Comparison of ENCODE assay signal across 21 cellular contexts in the genomic region with DNA sequence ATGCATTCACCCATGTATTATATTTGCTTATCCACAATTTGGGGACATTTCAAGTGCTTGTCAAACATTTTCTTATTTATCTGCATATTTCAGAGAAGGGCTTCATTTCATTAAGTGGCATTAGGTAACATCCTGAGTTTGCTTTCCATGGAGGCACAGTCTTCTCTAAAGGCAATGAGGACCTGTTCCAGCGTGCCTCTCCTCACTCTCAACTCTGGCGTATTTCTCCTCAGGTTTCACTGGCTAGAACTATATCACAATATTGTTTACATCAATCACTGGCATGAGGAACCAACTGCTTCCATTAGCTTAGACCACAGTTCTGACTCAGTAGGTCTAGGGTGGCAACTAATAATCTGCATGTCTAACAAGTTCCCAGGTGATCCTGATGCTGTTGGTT.
DNase-seq lines count a peak whose midpoint lies in the region; ATAC-seq and TF ChIP-seq lines count a peak whose summit lies in the region.
"Had no signal": no experiment of that assay in that cellular context is flagged by ENCODE, and none has a peak within 500 bp of the region (broad histone marks: within the 10 kb centered on the region; RNA-seq: fewer than 3 reads in every experiment).

No MANE protein-coding gene starts in this region.

- H3K36me3 ChIP-seq in IMR-90 (ENCODE audit: control insufficient read depth, insufficient read depth, low read length), result no peaks in the 10 kb centered on the region
- H3K36me3 ChIP-seq in OCI-LY7 (ENCODE audit: insufficient read depth, low read length), result peaks cover 6% of the 10 kb centered on the region; the same call in 1 of the 2 replicates
- H3K36me3 ChIP-seq in left lung, result no peaks in the 10 kb centered on the region
- H3K36me3 ChIP-seq: gastrocnemius medialis, ovary, right atrium auricular region, SJCRH30, WERI-Rb-1 had no signal

- intact Hi-C loops in IMR-90 (cut with micrococcal nuclease) (no loop called here), OCI-LY7 (cut with micrococcal nuclease; ENCODE audit: unreplicated experiment) (no loop called here), left lung (cut with DNase I) (no loop called here)

- peaks cover 18 to 40% of the 10 kb centered on the region in 2 experiments for H3K79me1 ChIP-seq in IMR-90 (ENCODE audit: low read depth in 1 of 2, low read length in 2 of 2)

- H4K20me1 ChIP-seq in IMR-90 (ENCODE audit: insufficient read depth, low read length) (peaks cover 8% of the 10 kb centered on the region; the same call in 1 of the 2 replicates), OCI-LY7 (ENCODE audit: insufficient read depth, low read length) (no peaks in the 10 kb centered on the region)

- peaks cover 8% of the 10 kb centered on the region; the same call in 1 of the 2 replicates for H3K4me1 ChIP-seq in IMR-90 (ENCODE audit: control insufficient read depth, insufficient read depth, low read length)
- peaks cover 47% of the 10 kb centered on the region for H3K4me1 ChIP-seq in OCI-LY7 (ENCODE audit: insufficient read depth, low read length, poor library complexity, severe bottlenecking)
- peaks cover 3 to 5% of the 10 kb centered on the region in 2 donors for H3K4me1 ChIP-seq in left lung

- H3K27me3 ChIP-seq in IMR-90 (ENCODE audit: control insufficient read depth, insufficient read depth, low read length) (no peaks in the 10 kb centered on the region), left lung (no peaks in the 10 kb centered on the region)
- H3K27me3 ChIP-seq: dorsolateral prefrontal cortex, gastrocnemius medialis, ovary, right atrium auricular region, SJCRH30 had no signal

- peak overlapping the region; percentile 47 for H2BK5ac ChIP-seq in IMR-90 (ENCODE audit: low read depth, low read length, poor library complexity, severe bottlenecking)

- H3K23ac ChIP-seq in IMR-90 (ENCODE audit: low read depth, low read length), result peak overlapping the region; percentile 35; the same call in 1 of the 2 replicates

- dilution Hi-C loops in IMR-90 (cut with HindIII; ENCODE audit: low sequenced_read_pairs, unreplicated experiment), result no loop called here

- peak overlapping the region; percentile 56; the same call in 1 of the 2 replicates for H2BK120ac ChIP-seq in IMR-90 (ENCODE audit: low read depth, low read length)

- TF ChIP-seq CTCF in IMR-90 (conservative IDR thresholded peaks at IDR 0.05; ENCODE audit: low read depth, low read length) (no peak), OCI-LY7 (conservative IDR thresholded peaks at IDR 0.05; ENCODE audit: low read length) (no peak), left lung (IDR thresholded peaks at IDR 0.05) (no peak)

- peak overlapping the region; percentile 56; the same call in 1 of the 2 replicates for H2BK20ac ChIP-seq in IMR-90 (ENCODE audit: low read depth, low read length)

- ATAC-seq in IMR-90 (ENCODE audit: low read depth) (no peak), left lung (peak; percentile 71), HG03571 (IDR thresholded peaks at IDR 0.05; ENCODE audit: unreplicated experiment) (no peak)
- ATAC-seq: gastrocnemius medialis had no signal

- WGBS in IMR-90 (ENCODE audit: extremely low coverage in 2 of 2, insufficient read length in 1 of 2), 2 experiments, result no CpG with 5 or more reads among the region's 2 CpGs

- H3K9me3 ChIP-seq in IMR-90 (ENCODE audit: control insufficient read depth, insufficient read depth, low read length), result no peaks in the 10 kb centered on the region
- H3K9me3 ChIP-seq in OCI-LY7 (ENCODE audit: low read length), result peaks cover 4% of the 10 kb centered on the region; the same call in 1 of the 2 replicates
- H3K9me3 ChIP-seq in left lung, result no peaks in the 10 kb centered on the region
- H3K9me3 ChIP-seq: gastrocnemius medialis, ovary, right atrium auricular region, SJCRH30 had no signal

- peak overlapping the region; percentile 30 for H3K4ac ChIP-seq in IMR-90 (ENCODE audit: low read depth, low read length)

- no peak for TF ChIP-seq RAD21 in IMR-90 (IDR thresholded peaks at IDR 0.05; ENCODE audit: low read length)

- peak overlapping the region; percentile 13 to 43; a peak in 2 of 4 replicates for H4K8ac ChIP-seq in IMR-90 (ENCODE audit: low read depth in 2 of 2, low read length in 2 of 2)

- H2BK15ac ChIP-seq in IMR-90 (ENCODE audit: low read depth, low read length), result peak overlapping the region; percentile 68; the same call in 1 of the 3 replicates

- in situ Hi-C loops in IMR-90 (cut with MboI; ENCODE audit: low sequenced_read_pairs), result no loop called here

- CTCF ChIA-PET in IMR-90 (lab: Yijun Ruan, JAX), result interaction anchor here (1.2 kb wide), 1 partner anchor 11 kb away, joined by 4 read pairs; no protein-coding TSS in a partner anchor
- CTCF ChIA-PET in OCI-LY7 (lab: Charles Lee; ENCODE audit: unreplicated experiment), result no interaction called here

- H2AK9ac ChIP-seq in IMR-90 (replicated peaks; ENCODE audit: low read depth, low read length, poor library complexity), result no peak overlapping the region

- BruUV-seq in IMR-90 (replicated peaks; lab: Mats Ljungman, UMichigan) (no TSS peak), OCI-LY7 (replicated peaks; lab: Mats Ljungman, UMichigan) (no TSS peak)

- H3K27ac ChIP-seq in IMR-90 (ENCODE audit: insufficient read depth, low read length) (no peak overlapping the region), OCI-LY7 (ENCODE audit: low read depth, low read length, poor library complexity, severe bottlenecking) (no peak overlapping the region), left lung (no peak overlapping the region)
- H3K27ac ChIP-seq: dorsolateral prefrontal cortex, gastrocnemius medialis, ovary, right atrium auricular region, SJCRH30, WERI-Rb-1 had no signal

- H3K9ac ChIP-seq in IMR-90 (ENCODE audit: low read depth, low read length), result no peak overlapping the region

- POLR2A ChIA-PET in IMR-90 (lab: Charles Lee; ENCODE audit: unreplicated experiment), result no interaction called here
- POLR2A ChIA-PET in OCI-LY7 (lab: Charles Lee), result interaction anchor here (1.9 kb wide), 1 partner anchor 13 kb away, joined by 4 read pairs; no protein-coding TSS in a partner anchor

- H3K4me2 ChIP-seq in IMR-90 (ENCODE audit: low read depth, low read length) (no peak overlapping the region), OCI-LY7 (ENCODE audit: low read length) (0 out of 2 replicates have a peak overlapping the region, but pooled peaks have one; percentile 87)

- H3K14ac ChIP-seq in IMR-90 (replicated peaks; ENCODE audit: low read depth, low read length), result peak overlapping the region; percentile 69

- H3K18ac ChIP-seq in IMR-90 (ENCODE audit: low read depth, low read length), result peak overlapping the region; percentile 64; the same call in 1 of the 2 replicates

- DNase-seq in DMS53 treated with DMSO at 0.1 percent for 48 hours (lab: John Stamatoyannopoulos, UW; ENCODE audit: unreplicated experiment) (peak; percentile 85), IMR-90 (no peak), OCI-LY7 (ENCODE audit: low spot score) (no peak), left lung (no peak), COLO829 (ENCODE audit: low spot score) (no peak)
- no peak for DNase-seq in NK-92 treated with Interleukin-12 subunit alpha and Interleukin-12 subunit beta, amount 100 ng/mL, for 24 hours (lab: John Stamatoyannopoulos, UW)
- DNase-seq: activated CD4-positive, alpha-beta memory T cell treated with anti-CD3 and anti-CD28 coated beads for 36 hours; activated naive CD4-positive, alpha-beta T cell; activated T-cell treated with anti-CD3 and anti-CD28 coated beads for 4 hours; amygdala; central memory CD4-positive, alpha-beta T cell; dorsolateral prefrontal cortex; gastrocnemius medialis; naive B cell; NCI-H2029; ovary; SJCRH30; stimulated activated CD4-positive, alpha-beta T cell treated with anti-CD3 and anti-CD28 coated beads, Interleukin-12 subunit alpha, Interleukin-12 subunit beta, amount 100 ng/mL, for 4 hours; WERI-Rb-1 had no signal

- peak overlapping the region; percentile 38; the same call in 1 of the 2 replicates for H4K91ac ChIP-seq in IMR-90 (ENCODE audit: insufficient read depth, low read depth, low read length)

- TF ChIP-seq POLR2A in IMR-90 (IDR thresholded peaks at IDR 0.05; ENCODE audit: low read depth, low read length), result no peak

- peak overlapping the region; percentile 70 for H2AK5ac ChIP-seq in IMR-90 (ENCODE audit: low read depth, low read length)

- H3K4me3 ChIP-seq in IMR-90 (ENCODE audit: insufficient read depth, low read depth, low read length) (no peak overlapping the region), OCI-LY7 (ENCODE audit: low read depth, low read length, poor library complexity, severe bottlenecking) (no peak overlapping the region), left lung (no peak overlapping the region)
- H3K4me3 ChIP-seq: dorsolateral prefrontal cortex, gastrocnemius medialis, ovary, right atrium auricular region, SJCRH30 had no signal

- peaks cover 9% of the 10 kb centered on the region for H3K9me1 ChIP-seq in IMR-90 (ENCODE audit: insufficient read depth, low read length)

- H4K5ac ChIP-seq in IMR-90 (ENCODE audit: low read depth, low read length), result no peak overlapping the region

- no peak overlapping the region for H3K56ac ChIP-seq in IMR-90 (ENCODE audit: extremely low read depth, insufficient read depth, low read length)

- H2AFZ ChIP-seq in IMR-90 (replicated peaks; ENCODE audit: low read length, poor library complexity), result no peak overlapping the region
- no peak overlapping the region; the same call in 1 of the 2 replicates for H2AFZ ChIP-seq in OCI-LY7 (ENCODE audit: low read length)

- no peaks in the 10 kb centered on the region for H3K9me2 ChIP-seq in OCI-LY7 (ENCODE audit: insufficient read depth, low read length)

- H3K79me2 ChIP-seq in OCI-LY7 (ENCODE audit: insufficient read depth, low read depth, low read length), result peaks cover 20% of the 10 kb centered on the region; the same call in 1 of the 2 replicates

TF ChIP-seq in IMR-90, 13 proteins besides CTCF, POLR2A, EP300 and RAD21:
- TF ChIP-seq RCOR1 (IDR thresholded peaks at IDR 0.05; ENCODE audit: insufficient replicate concordance, low read length) (no peak), BHLHE40 (IDR thresholded peaks at IDR 0.05; ENCODE audit: low read depth, low read length) (no peak), MAFK (IDR thresholded peaks at IDR 0.05; ENCODE audit: low read depth, low read length) (no peak), RFX5 (IDR thresholded peaks at IDR 0.05; ENCODE audit: low read depth, low read length) (no peak)
- TF ChIP-seq, protein P1, sequence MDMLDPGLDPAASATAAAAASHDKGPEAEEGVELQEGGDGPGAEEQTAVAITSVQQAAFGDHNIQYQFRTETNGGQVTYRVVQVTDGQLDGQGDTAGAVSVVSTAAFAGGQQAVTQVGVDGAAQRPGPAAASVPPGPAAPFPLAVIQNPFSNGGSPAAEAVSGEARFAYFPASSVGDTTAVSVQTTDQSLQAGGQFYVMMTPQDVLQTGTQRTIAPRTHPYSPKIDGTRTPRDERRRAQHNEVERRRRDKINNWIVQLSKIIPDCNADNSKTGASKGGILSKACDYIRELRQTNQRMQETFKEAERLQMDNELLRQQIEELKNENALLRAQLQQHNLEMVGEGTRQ (IDR thresholded peaks at IDR 0.05; ENCODE audit: low read depth, low read length), result no peak
